17 cellular contexts compared by ENCODE assay signal in the genomic region with DNA sequence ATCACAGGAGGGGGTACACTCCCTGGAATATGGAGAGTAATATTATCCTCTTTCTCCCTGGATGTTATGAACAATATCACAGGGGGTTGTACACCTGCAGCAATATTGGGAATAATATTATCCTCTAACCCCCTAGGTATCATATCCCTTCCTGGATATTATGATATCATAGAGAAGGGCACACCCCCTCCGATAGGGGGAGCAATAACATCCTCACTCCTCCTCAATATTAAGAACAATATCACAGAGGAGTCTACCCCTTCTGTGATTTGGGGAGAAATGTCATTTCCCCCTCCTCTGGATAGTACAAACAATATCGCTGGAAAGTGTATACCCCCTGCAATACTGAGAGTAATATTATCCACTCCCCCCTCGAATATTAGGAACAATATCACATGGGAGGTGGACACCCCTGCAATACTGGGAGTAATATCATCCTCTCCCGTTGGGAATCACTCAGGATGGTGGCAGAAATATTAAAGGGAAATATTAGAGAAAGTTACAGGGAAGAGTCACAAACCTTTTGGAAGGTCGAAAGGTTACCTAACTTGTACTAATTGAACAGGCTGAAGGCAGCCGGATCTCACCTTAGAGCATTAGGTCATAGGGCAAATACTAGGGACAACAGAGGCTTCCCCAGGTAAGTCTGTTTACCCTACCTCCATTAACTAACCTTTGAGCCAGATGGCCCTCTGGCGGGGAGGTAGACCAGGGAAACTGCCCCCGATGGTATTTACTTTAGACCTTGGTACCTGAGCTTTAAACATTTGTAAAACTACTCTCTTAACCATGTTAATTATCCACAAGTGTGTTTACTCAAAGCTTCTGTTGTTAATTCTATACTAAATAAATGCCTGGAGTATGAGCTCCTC. TPM values are rescaled to one million over a fixed set of nuclear protein-coding genes. Genes with fewer than 3 reads are reported as not detected.
"Had no signal": no experiment of that assay in that cellular context is flagged by ENCODE, and none has a peak within 500 bp of the region (broad histone marks: within the 10 kb centered on the region; RNA-seq: fewer than 3 reads in every experiment).

No MANE protein-coding gene starts in this region.

- H3K4me1 Mint-ChIP-seq: natural killer cell had no signal

- H3K36me3 ChIP-seq: adrenal gland, colonic mucosa, heart left ventricle, right atrium auricular region, thyroid gland, vagina had no signal

- H3K4me3 Mint-ChIP-seq: natural killer cell had no signal

- H3K27me3 ChIP-seq: adrenal gland, colonic mucosa, heart left ventricle, right atrium auricular region, thyroid gland, vagina had no signal

- H3K4me3 ChIP-seq: adrenal gland, colonic mucosa, heart left ventricle, mucosa of descending colon, right atrium auricular region, smooth muscle cell, thyroid gland, vagina had no signal

- H3K4me1 ChIP-seq: colonic mucosa, right atrium auricular region, thyroid gland, vagina had no signal

- H3K4me2 ChIP-seq: smooth muscle cell had no signal

- H3K9me3 Mint-ChIP-seq: activated T-helper 2 cell treated with anti-CD3 and anti-CD28 coated beads, Interferon-gamma antibody, Interleukin-2, Interleukin-4, amounts not matched to agents 10 μg/mL and 5 μg/mL and 100 μg/mL, durations not matched to agents 14 hours and 24 hours and 36 hours had no signal

- ATAC-seq: activated CD4-positive, CD25-positive, alpha-beta regulatory T cell treated with anti-CD3 and anti-CD28 coated beads, Interleukin-2, amount 50 U/mL, for 24 hours; heart left ventricle; left lobe of liver; mucosa of descending colon; natural killer cell had no signal

- H3K9me3 ChIP-seq: adrenal gland, colonic mucosa, mucosa of descending colon, right atrium auricular region, thyroid gland, vagina had no signal

- H3K27ac Mint-ChIP-seq: activated T-helper 2 cell treated with anti-CD3 and anti-CD28 coated beads, Interferon-gamma antibody, Interleukin-2, Interleukin-4, amounts not matched to agents 10 μg/mL and 5 μg/mL and 100 μg/mL, durations not matched to agents 14 hours and 24 hours and 36 hours; natural killer cell had no signal

- H3K27ac ChIP-seq: adrenal gland, colonic mucosa, heart left ventricle, right atrium auricular region, thyroid gland, vagina had no signal

- DNase-seq: activated naive CD4-positive, alpha-beta T cell treated with anti-CD3 and anti-CD28 coated beads, Interleukin-2, amount 50 U/mL, for 16 hours; adrenal gland; caudate nucleus; colonic mucosa; effector CD4-positive, alpha-beta T cell; heart left ventricle; islet precursor cell; mammary epithelial cell; mucosa of descending colon; natural killer cell; thyroid gland had no signal

- H3K36me3 Mint-ChIP-seq: natural killer cell had no signal

RNA-seq across cellular contexts. Expression of gene FREM1, which starts 57.5 kb away (rescaled TPM):
- total RNA-seq: activated T-helper 2 cell treated with anti-CD3 and anti-CD28 coated beads, Interferon-gamma antibody, Interleukin-2, Interleukin-4, amounts not matched to agents 10 μg/mL and 5 μg/mL and 100 μg/mL, durations not matched to agents 14 hours and 24 hours and 36 hours; mammary epithelial cell had no signal
- polyA plus RNA-seq: mammary epithelial cell had no signal
